In genomic region chr4:48341776-48342558, GRCh38 we compare ENCODE assay signal across 8 cellular contexts. TPM values are rescaled to one million over a fixed set of nuclear protein-coding genes. Genes with fewer than 3 reads are reported as not detected.
A peak's percentile ranks its signal among the peaks of the same experiment; 100 is the strongest.
DNase-seq lines count a peak whose midpoint lies in the region; ATAC-seq, FAIRE-seq and TF ChIP-seq lines count a peak whose summit lies in the region.

No MANE protein-coding gene starts in this region.

- peak; percentile 15; the same call in 1 of the 2 replicates for TF ChIP-seq POLR2A in A549 (IDR thresholded peaks at IDR 0.05; ENCODE audit: low read length)

- H3K4me2 ChIP-seq in A549 (peak overlapping the region; percentile 93), OCI-LY7 (ENCODE audit: low read length) (peak overlapping the region; percentile 99)

- CTCF ChIA-PET in A549 (lab: Yijun Ruan, JAX), result interaction anchor here (1.4 kb wide), 1 partner anchor 18 kb away, joined by 3 read pairs; no protein-coding TSS in a partner anchor
- CTCF ChIA-PET in OCI-LY7 (lab: Charles Lee; ENCODE audit: unreplicated experiment), result no interaction called here

- TF ChIP-seq EP300 in A549 (IDR thresholded peaks at IDR 0.05), result no peak

- H2AFZ ChIP-seq in OCI-LY7 (ENCODE audit: low read length), result peak overlapping the region; percentile 94

- peaks cover 23% of the 10 kb centered on the region; the same call in 1 of the 2 replicates for H4K20me1 ChIP-seq in OCI-LY7 (ENCODE audit: insufficient read depth, low read length)

- H3K4me3 ChIP-seq in A549 (peak overlapping the region; percentile 98), OCI-LY7 (ENCODE audit: low read depth, low read length, poor library complexity, severe bottlenecking) (peak overlapping the region; percentile 93), tibial artery (peak overlapping the region; percentile 84 to 99)

- no peak for TF ChIP-seq RAD21 in A549 (conservative IDR thresholded peaks at IDR 0.05 in 1 of 2, IDR thresholded peaks at IDR 0.05 in 1 of 2)

- TF ChIP-seq CTCF in A549 (IDR thresholded peaks at IDR 0.05) (no peak), OCI-LY7 (conservative IDR thresholded peaks at IDR 0.05; ENCODE audit: low read length) (no peak), tibial artery (IDR thresholded peaks at IDR 0.05) (no peak)

- POLR2A ChIA-PET in A549 (lab: Yijun Ruan, JAX), result interaction anchor here (0.6 to 1.1 kb wide), 7 partner anchors 9 to 42 kb away, joined by 3 to 4 read pairs (median 3); no protein-coding TSS in a partner anchor
- POLR2A ChIA-PET in OCI-LY7 (lab: Charles Lee), result interaction anchor here (0.6 to 1.6 kb wide), 18 partner anchors 9 to 891 kb away, joined by 3 to 5 read pairs (median 3); no protein-coding TSS in a partner anchor

- no peaks in the 10 kb centered on the region for H3K27me3 ChIP-seq in tibial artery

- intact Hi-C loops in OCI-LY7 (cut with micrococcal nuclease; ENCODE audit: unreplicated experiment) (loop anchor here (1.0 to 10.0 kb wide), 7 partner anchors 72 to 857 kb away; partner anchors contain the start of genes ATP10D, FRYL, NFXL1 and OCIAD1), tibial artery (cut with DNase I; ENCODE audit: low total_unique reads) (no loop called here)

- H3K36me3 ChIP-seq in OCI-LY7 (ENCODE audit: insufficient read depth, low read length) (no peaks in the 10 kb centered on the region), tibial artery (no peaks in the 10 kb centered on the region)

- DNase-seq in A549 (ENCODE audit: low read depth in 1 of 2, low spot score in 1 of 2) (no peak), OCI-LY7 (ENCODE audit: low spot score) (peak; percentile 66), germinal center (ENCODE audit: low spot score) (peak; percentile 51), nucleus accumbens (lab: John Stamatoyannopoulos, UW) (peak in 47 of 56 donors; percentile 4 to 81 (median 53)), tibial artery (peak; percentile 25 to 78)
- peak; percentile 27 for DNase-seq in activated gamma-delta T cell treated with anti-CD3 and anti-CD28 coated beads, Interleukin-2, amount 50 U/mL, for 16 hours (ENCODE audit: low read depth)

- H3K9me2 ChIP-seq in OCI-LY7 (ENCODE audit: insufficient read depth, low read length), result no peaks in the 10 kb centered on the region

- BruUV-seq in OCI-LY7 (replicated peaks; lab: Mats Ljungman, UMichigan), result no TSS peak

- H3K9me3 ChIP-seq in A549 (no peaks in the 10 kb centered on the region), OCI-LY7 (ENCODE audit: low read length) (no peaks in the 10 kb centered on the region), tibial artery (no peaks in the 10 kb centered on the region)

- 0% methylated on average over 2 of the region's 63 CpGs for WGBS in A549 (ENCODE audit: missing lambda C conversion rate)

- H3K27ac ChIP-seq in A549 (peak overlapping the region; percentile 95 to 99), OCI-LY7 (ENCODE audit: low read depth, low read length, poor library complexity, severe bottlenecking) (peak overlapping the region; percentile 82), tibial artery (peak overlapping the region; percentile 94 to 99)

- H3K79me2 ChIP-seq in OCI-LY7 (ENCODE audit: insufficient read depth, low read depth, low read length), result peaks cover 54% of the 10 kb centered on the region

- H3K4me1 ChIP-seq in A549, result peaks cover 24% of the 10 kb centered on the region
- H3K4me1 ChIP-seq in OCI-LY7 (ENCODE audit: insufficient read depth, low read length, poor library complexity, severe bottlenecking), result peaks cover 29% of the 10 kb centered on the region
- H3K4me1 ChIP-seq in tibial artery, result peaks cover 0 to 55% (median 16%) of the 10 kb centered on the region in 4 donors

- ATAC-seq in A549, result peak; percentile 36 to 60
- peak; percentile 30 for ATAC-seq in GM18511 (IDR thresholded peaks at IDR 0.05; ENCODE audit: unreplicated experiment)
- peak; percentile 25 for ATAC-seq in HG03045 (IDR thresholded peaks at IDR 0.05; ENCODE audit: unreplicated experiment)

- FAIRE-seq in A549 (lab: Jason Lieb, UNC), result no peak

TF ChIP-seq in A549, 52 proteins besides CTCF, POLR2A, EP300 and RAD21:
- TF ChIP-seq PHF8 (IDR thresholded peaks at IDR 0.05; ENCODE audit: borderline replicate concordance, low read depth) (peak; percentile 78), ATOH8 (CRISPR knock-in tag; IDR thresholded peaks at IDR 0.05; ENCODE audit: low read depth) (no peak)

RNA-seq across cellular contexts. Expression of gene SLAIN2, which starts 0.6 kb away (rescaled TPM):
- polyA plus RNA-seq in A549 (2011; rRNA removed) (14.4 and 25.4 TPM in 2 replicates), A549 (2017; fragmentation: RNase III; extraction: RNeasy Plus Mini Kit Qiagen cat#74134 plus additional on column Dnase treatment) (13.7 to 14.8 TPM (median 14.6 TPM) in 3 replicates)
- 7.6 and 12.4 TPM in 2 replicates for polyA plus RNA-seq in A549 (2012; cell fraction: cytosol; rRNA removed)
- 5.3 and 6.2 TPM in 2 replicates for polyA plus RNA-seq in A549 (2012; cell fraction: nucleus; rRNA removed)
- 8.1 and 11.9 TPM in 2 replicates for polyA minus RNA-seq in A549 (2011; rRNA and poly(A)+ RNA removed)
- total RNA-seq in OCI-LY7 (2014; rRNA removed; shearing (Covaris generic)), result 21.1 and 24.7 TPM in 2 replicates
- total RNA-seq in OCI-LY7 (2022), result 39.4 and 40.2 TPM in 2 replicates

Comparison
In these comparisons a context has a peak if more than half of its experiments do, and no peak if none do; other contexts are left out.
1. DNase-seq: peak in OCI-LY7 (single experiment), activated gamma-delta T cell treated with anti-CD3 and anti-CD28 coated beads, Interleukin-2, amount 50 U/mL, for 16 hours (single experiment), germinal center (single experiment), nucleus accumbens (47 of 56) and tibial artery (2 of 2); none in A549 (0 of 2).
2. Peak in every context shown above with its lines, with median percentiles within 50 percentile points of each other: ATAC-seq, H3K27ac ChIP-seq and H3K4me3 ChIP-seq.